8 cellular contexts compared by ENCODE assay signal in genomic region chr16:1612320-1613111, GRCh38. TPM values are rescaled to one million over a fixed set of nuclear protein-coding genes. Genes with fewer than 3 reads are reported as not detected.
A peak's percentile ranks its signal among the peaks of the same experiment; 100 is the strongest.
DNase-seq lines count a peak whose midpoint lies in the region; ATAC-seq and TF ChIP-seq lines count a peak whose summit lies in the region.

TSS of gene CRAMP1 (plus strand) at chr16:1612360. CDS start at chr16:1614640, 2,280 bp downstream.

- H3K27me3 Mint-ChIP-seq in activated CD8-positive, alpha-beta T cell treated with anti-CD3 and anti-CD28 coated beads for 36 hours = peaks cover 10% of the 10 kb centered on the region

- H3K36me3 Mint-ChIP-seq in activated CD8-positive, alpha-beta T cell treated with anti-CD3 and anti-CD28 coated beads for 36 hours (ENCODE audit: low read depth) = peaks cover 25% of the 10 kb centered on the region

- H3K9ac ChIP-seq in parathyroid adenoma = no peak within 1 kb of the TSS

- peak within 1 kb of the TSS; percentile 98 for H3K4me2 ChIP-seq in parathyroid adenoma (ENCODE audit: low read length)

- no peak for TF ChIP-seq CTCF in activated CD8-positive, alpha-beta T cell treated with anti-CD3 and anti-CD28 coated beads for 36 hours (IDR thresholded peaks at IDR 0.05)
- no peak for TF ChIP-seq CTCF in parathyroid adenoma (IDR thresholded peaks at IDR 0.05)

- no peaks in the 10 kb centered on the region for H3K9me3 Mint-ChIP-seq in activated CD8-positive, alpha-beta T cell treated with anti-CD3 and anti-CD28 coated beads for 36 hours

- peak; percentile 5 for ATAC-seq in HG03558 (IDR thresholded peaks at IDR 0.05; ENCODE audit: extremely low read depth, unreplicated experiment)
- no peak for ATAC-seq in activated CD8-positive, alpha-beta T cell treated with anti-CD3 and anti-CD28 coated beads for 36 hours

- peaks cover 15% of the 10 kb centered on the region for H3K4me1 ChIP-seq in parathyroid adenoma

- no peak for DNase-seq in activated CD8-positive, alpha-beta memory T cell treated with anti-CD3 and anti-CD28 coated beads for 24 hours
- peak; percentile 43 for DNase-seq in activated CD8-positive, alpha-beta T cell treated with anti-CD3 and anti-CD28 coated beads for 36 hours
- peak; percentile 24 for DNase-seq in germinal center (ENCODE audit: low spot score)
- no peak for DNase-seq in NCI-H510A (lab: John Stamatoyannopoulos, UW)
- DNase-seq in GDM1 (lab: John Stamatoyannopoulos, UW) = no peak

- peaks cover 22% of the 10 kb centered on the region for H3K4me1 Mint-ChIP-seq in activated CD8-positive, alpha-beta T cell treated with anti-CD3 and anti-CD28 coated beads for 36 hours (ENCODE audit: low read depth)

- H3K4me3 Mint-ChIP-seq in activated CD8-positive, alpha-beta T cell treated with anti-CD3 and anti-CD28 coated beads for 36 hours = peak within 1 kb of the TSS; percentile 87

- H3K27ac Mint-ChIP-seq in activated CD8-positive, alpha-beta T cell treated with anti-CD3 and anti-CD28 coated beads for 36 hours = peak within 1 kb of the TSS; percentile 99

- H3K9me3 ChIP-seq in parathyroid adenoma (ENCODE audit: control insufficient read depth, low read length) = no peaks in the 10 kb centered on the region

- CTCF ChIA-PET in activated CD8-positive, alpha-beta memory T cell treated with anti-CD3 and anti-CD28 coated beads for 36 hours (lab: Charles Lee) = interaction anchor here (0.7 to 1.4 kb wide), 3 partner anchors 8 to 331 kb away, joined by 3 to 4 read pairs (median 3); no protein-coding TSS in a partner anchor
- CTCF ChIA-PET in activated CD8-positive, alpha-beta T cell treated with anti-CD3 and anti-CD28 coated beads for 36 hours (lab: Charles Lee) = interaction anchor here (1.7 kb wide), 1 partner anchor 249 kb away, joined by 6 read pairs; no protein-coding TSS in a partner anchor

- POLR2A ChIA-PET in activated CD8-positive, alpha-beta memory T cell treated with anti-CD3 and anti-CD28 coated beads for 36 hours (lab: Charles Lee) = interaction anchor here (0.6 kb wide), 1 partner anchor 544 kb away, joined by 3 read pairs; no protein-coding TSS in a partner anchor
- POLR2A ChIA-PET in activated CD8-positive, alpha-beta T cell treated with anti-CD3 and anti-CD28 coated beads for 36 hours (lab: Charles Lee) = interaction anchor here (0.6 to 1.2 kb wide), 4 partner anchors 55 to 192 kb away, joined by 3 to 4 read pairs (median 4); partner anchors contain the start of genes NME3, TMEM204 and UQCC4

- peak within 1 kb of the TSS; percentile 83 for H3K4me3 ChIP-seq in parathyroid adenoma (ENCODE audit: low read depth, low read length)

- no peaks in the 10 kb centered on the region for H3K27me3 ChIP-seq in parathyroid adenoma (ENCODE audit: control insufficient read depth, insufficient read depth, low read length)

- intact Hi-C loops in activated CD8-positive, alpha-beta T cell treated with anti-CD3 and anti-CD28 coated beads for 36 hours (cut with micrococcal nuclease) = no loop called here

- no peaks in the 10 kb centered on the region for H3K36me3 ChIP-seq in parathyroid adenoma (ENCODE audit: control insufficient read depth, insufficient read depth, low read length)

- H3K79me2 ChIP-seq in parathyroid adenoma = peaks cover 21% of the 10 kb centered on the region

- peak within 1 kb of the TSS; percentile 77 for H3K27ac ChIP-seq in parathyroid adenoma

- peak within 1 kb of the TSS; percentile 94 for H2AFZ ChIP-seq in parathyroid adenoma

RNA-seq across cellular contexts. Expression of gene CRAMP1, which starts in this region (rescaled TPM):
- total RNA-seq in activated CD8-positive, alpha-beta memory T cell treated with anti-CD3 and anti-CD28 coated beads for 36 hours = 10 to 100 TPM; 23.6 to 24.3 TPM
- total RNA-seq in activated CD8-positive, alpha-beta T cell treated with anti-CD3 and anti-CD28 coated beads for 36 hours = 10 to 100 TPM; 15.1 to 15.7 TPM

Comparison
In these comparisons a context has a peak if more than half of its experiments do, and no peak if none do; other contexts are left out.
1. DNase-seq: peak in activated CD8-positive, alpha-beta T cell treated with anti-CD3 and anti-CD28 coated beads for 36 hours (single experiment) and germinal center (single experiment); none in activated CD8-positive, alpha-beta memory T cell treated with anti-CD3 and anti-CD28 coated beads for 24 hours (single experiment), NCI-H510A (single experiment) and GDM1 (single experiment).